Comparison of ENCODE assay signal across 29 cellular contexts in genomic region chr20:51065615-51066014, GRCh38. TPM values are rescaled to one million over a fixed set of nuclear protein-coding genes. Genes with fewer than 3 reads are reported as not detected.
"Had no signal": no experiment of that assay in that cellular context is flagged by ENCODE, and none has a peak within 500 bp of the region (broad histone marks: within the 10 kb centered on the region; RNA-seq: fewer than 3 reads in every experiment).

No MANE protein-coding gene starts in this region.

- DNase-seq: colonic mucosa; cortex of kidney; dermis blood vessel endothelial cell; dorsolateral prefrontal cortex; effector CD4-positive, alpha-beta T cell; effector CD8-positive, alpha-beta T cell; effector memory CD4-positive, alpha-beta T cell; effector memory CD8-positive, alpha-beta T cell; endodermal cell; erythroblast; esophagus squamous epithelium; foreskin fibroblast; foreskin keratinocyte; foreskin melanocyte; gastrocnemius medialis; glutamatergic neuron; head of caudate nucleus; heart left ventricle; heart right ventricle had no signal

- H3K4me3 Mint-ChIP-seq: dendritic cell treated with granulocyte-macrophage colony-stimulating factor and Interleukin-4, amounts not matched to agents 40 ng/mL and 50 ng/mL, for 4 days; effector memory CD8-positive, alpha-beta T cell; endodermal cell had no signal

- H3K4me3 ChIP-seq: colonic mucosa, coronary artery, dorsolateral prefrontal cortex, esophagus muscularis mucosa, esophagus squamous epithelium, gastrocnemius medialis, gastroesophageal sphincter, heart left ventricle, heart right ventricle had no signal

- H3K9me3 Mint-ChIP-seq: dendritic cell treated with granulocyte-macrophage colony-stimulating factor and Interleukin-4, amounts not matched to agents 40 ng/mL and 50 ng/mL, for 4 days; effector memory CD8-positive, alpha-beta T cell; endodermal cell had no signal

- ATAC-seq: effector memory CD8-positive, alpha-beta T cell; esophagus mucosa; foreskin keratinocyte; gastrocnemius medialis; gastroesophageal sphincter; heart left ventricle; heart right ventricle had no signal

- H3K27ac Mint-ChIP-seq: dendritic cell treated with granulocyte-macrophage colony-stimulating factor and Interleukin-4, amounts not matched to agents 40 ng/mL and 50 ng/mL, for 4 days; effector memory CD8-positive, alpha-beta T cell; endodermal cell had no signal

- H3K36me3 ChIP-seq: colonic mucosa, esophagus muscularis mucosa, esophagus squamous epithelium, gastrocnemius medialis, gastroesophageal sphincter, heart left ventricle, heart right ventricle had no signal

- H3K9me3 ChIP-seq: colonic mucosa, esophagus muscularis mucosa, esophagus squamous epithelium, gastrocnemius medialis, gastroesophageal sphincter, heart left ventricle, heart right ventricle had no signal

- FAIRE-seq: colon, endometrium, endothelial cell of umbilical vein, frontal cortex had no signal

- H3K27ac ChIP-seq: colonic mucosa, coronary artery, dorsolateral prefrontal cortex, epithelial cell of prostate, esophagus muscularis mucosa, esophagus squamous epithelium, foreskin keratinocyte, gastrocnemius medialis, gastroesophageal sphincter, heart left ventricle, heart right ventricle had no signal

- H3K4me1 ChIP-seq: colonic mucosa, esophagus muscularis mucosa, esophagus squamous epithelium, foreskin keratinocyte, gastrocnemius medialis, gastroesophageal sphincter, heart left ventricle, heart right ventricle had no signal

- H3K27me3 ChIP-seq: colonic mucosa had no signal

RNA-seq across cellular contexts. Expression of gene KCNG1, which starts 42.7 kb away (rescaled TPM):
- total RNA-seq: gastrocnemius medialis had no signal
